In the genomic region with DNA sequence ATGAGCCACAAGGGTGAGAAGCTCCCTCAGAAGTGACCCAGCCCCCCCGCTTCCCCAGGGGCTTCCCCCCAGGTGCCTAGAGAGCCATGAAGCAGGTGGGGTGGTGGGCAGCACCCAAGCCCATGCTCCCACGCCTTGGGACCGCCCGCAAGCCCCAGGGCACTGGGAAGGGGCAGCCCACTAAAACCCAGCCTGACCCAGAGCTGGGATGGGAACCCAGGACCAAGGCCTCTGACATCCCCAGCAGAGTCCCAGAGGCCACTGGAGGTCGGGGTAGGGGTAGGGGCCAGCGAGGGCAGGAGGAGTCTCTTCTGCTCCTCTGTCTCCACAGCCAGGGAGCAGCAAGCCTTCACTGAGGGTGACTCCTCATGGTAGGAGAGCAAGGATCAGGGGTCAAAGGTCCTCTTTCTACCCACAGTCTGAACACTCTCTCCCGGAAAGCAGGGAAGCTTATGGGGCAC, we compare ENCODE assay signal across 1 cellular context.
A peak's percentile ranks its signal among the peaks of the same experiment; 100 is the strongest.
TF ChIP-seq lines count a peak whose summit lies in the region.

No MANE protein-coding gene starts in this region.

TF ChIP-seq in HepG2, 621 proteins besides CTCF, POLR2A, EP300 and RAD21 (continued from another document):
- TF ChIP-seq, protein P1, sequence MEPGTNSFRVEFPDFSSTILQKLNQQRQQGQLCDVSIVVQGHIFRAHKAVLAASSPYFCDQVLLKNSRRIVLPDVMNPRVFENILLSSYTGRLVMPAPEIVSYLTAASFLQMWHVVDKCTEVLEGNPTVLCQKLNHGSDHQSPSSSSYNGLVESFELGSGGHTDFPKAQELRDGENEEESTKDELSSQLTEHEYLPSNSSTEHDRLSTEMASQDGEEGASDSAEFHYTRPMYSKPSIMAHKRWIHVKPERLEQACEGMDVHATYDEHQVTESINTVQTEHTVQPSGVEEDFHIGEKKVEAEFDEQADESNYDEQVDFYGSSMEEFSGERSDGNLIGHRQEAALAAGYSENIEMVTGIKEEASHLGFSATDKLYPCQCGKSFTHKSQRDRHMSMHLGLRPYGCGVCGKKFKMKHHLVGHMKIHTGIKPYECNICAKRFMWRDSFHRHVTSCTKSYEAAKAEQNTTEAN (CRISPR knock-in tag; conservative IDR thresholded peaks at IDR 0.05): no peak
- TF ChIP-seq, protein P2, sequence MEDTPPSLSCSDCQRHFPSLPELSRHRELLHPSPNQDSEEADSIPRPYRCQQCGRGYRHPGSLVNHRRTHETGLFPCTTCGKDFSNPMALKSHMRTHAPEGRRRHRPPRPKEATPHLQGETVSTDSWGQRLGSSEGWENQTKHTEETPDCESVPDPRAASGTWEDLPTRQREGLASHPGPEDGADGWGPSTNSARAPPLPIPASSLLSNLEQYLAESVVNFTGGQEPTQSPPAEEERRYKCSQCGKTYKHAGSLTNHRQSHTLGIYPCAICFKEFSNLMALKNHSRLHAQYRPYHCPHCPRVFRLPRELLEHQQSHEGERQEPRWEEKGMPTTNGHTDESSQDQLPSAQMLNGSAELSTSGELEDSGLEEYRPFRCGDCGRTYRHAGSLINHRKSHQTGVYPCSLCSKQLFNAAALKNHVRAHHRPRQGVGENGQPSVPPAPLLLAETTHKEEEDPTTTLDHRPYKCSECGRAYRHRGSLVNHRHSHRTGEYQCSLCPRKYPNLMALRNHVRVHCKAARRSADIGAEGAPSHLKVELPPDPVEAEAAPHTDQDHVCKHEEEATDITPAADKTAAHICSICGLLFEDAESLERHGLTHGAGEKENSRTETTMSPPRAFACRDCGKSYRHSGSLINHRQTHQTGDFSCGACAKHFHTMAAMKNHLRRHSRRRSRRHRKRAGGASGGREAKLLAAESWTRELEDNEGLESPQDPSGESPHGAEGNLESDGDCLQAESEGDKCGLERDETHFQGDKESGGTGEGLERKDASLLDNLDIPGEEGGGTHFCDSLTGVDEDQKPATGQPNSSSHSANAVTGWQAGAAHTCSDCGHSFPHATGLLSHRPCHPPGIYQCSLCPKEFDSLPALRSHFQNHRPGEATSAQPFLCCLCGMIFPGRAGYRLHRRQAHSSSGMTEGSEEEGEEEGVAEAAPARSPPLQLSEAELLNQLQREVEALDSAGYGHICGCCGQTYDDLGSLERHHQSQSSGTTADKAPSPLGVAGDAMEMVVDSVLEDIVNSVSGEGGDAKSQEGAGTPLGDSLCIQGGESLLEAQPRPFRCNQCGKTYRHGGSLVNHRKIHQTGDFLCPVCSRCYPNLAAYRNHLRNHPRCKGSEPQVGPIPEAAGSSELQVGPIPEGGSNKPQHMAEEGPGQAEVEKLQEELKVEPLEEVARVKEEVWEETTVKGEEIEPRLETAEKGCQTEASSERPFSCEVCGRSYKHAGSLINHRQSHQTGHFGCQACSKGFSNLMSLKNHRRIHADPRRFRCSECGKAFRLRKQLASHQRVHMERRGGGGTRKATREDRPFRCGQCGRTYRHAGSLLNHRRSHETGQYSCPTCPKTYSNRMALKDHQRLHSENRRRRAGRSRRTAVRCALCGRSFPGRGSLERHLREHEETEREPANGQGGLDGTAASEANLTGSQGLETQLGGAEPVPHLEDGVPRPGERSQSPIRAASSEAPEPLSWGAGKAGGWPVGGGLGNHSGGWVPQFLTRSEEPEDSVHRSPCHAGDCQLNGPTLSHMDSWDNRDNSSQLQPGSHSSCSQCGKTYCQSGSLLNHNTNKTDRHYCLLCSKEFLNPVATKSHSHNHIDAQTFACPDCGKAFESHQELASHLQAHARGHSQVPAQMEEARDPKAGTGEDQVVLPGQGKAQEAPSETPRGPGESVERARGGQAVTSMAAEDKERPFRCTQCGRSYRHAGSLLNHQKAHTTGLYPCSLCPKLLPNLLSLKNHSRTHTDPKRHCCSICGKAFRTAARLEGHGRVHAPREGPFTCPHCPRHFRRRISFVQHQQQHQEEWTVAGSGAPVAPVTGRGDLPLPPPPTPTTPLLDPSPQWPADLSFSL (CRISPR knock-in tag; IDR thresholded peaks at IDR 0.05): no peak
- TF ChIP-seq SATB2 (CRISPR knock-in tag; IDR thresholded peaks at IDR 0.05) (no peak), ZNF724P (CRISPR knock-in tag; IDR thresholded peaks at IDR 0.05; ENCODE audit: borderline replicate concordance) (no peak), KDM3A (CRISPR knock-in tag; IDR thresholded peaks at IDR 0.05; ENCODE audit: low read depth) (no peak), AGO2 (optimal IDR thresholded peaks at IDR 0.05; ENCODE audit: low read depth, low read length) (peak; percentile 54), TEAD3 (CRISPR knock-in tag; optimal IDR thresholded peaks at IDR 0.05; ENCODE audit: borderline replicate concordance) (no peak), ZNF839 (CRISPR knock-in tag; IDR thresholded peaks at IDR 0.05; ENCODE audit: borderline replicate concordance) (no peak), DPF2 (CRISPR knock-in tag; IDR thresholded peaks at IDR 0.05; ENCODE audit: borderline replicate concordance, low read depth) (no peak)
